Comparison of ENCODE assay signal across 8 cellular contexts in genomic region chr3:62201438-62202035, GRCh38.
DNase-seq lines count a peak whose midpoint lies in the region; ATAC-seq and TF ChIP-seq lines count a peak whose summit lies in the region.

No MANE protein-coding gene starts in this region.

- H3K27ac ChIP-seq in cardiac muscle cell, result no peak overlapping the region
- H3K27ac ChIP-seq in right lobe of liver, result no peak overlapping the region

- ATAC-seq in left cardiac atrium, result no peak
- ATAC-seq in right lobe of liver, result peak; percentile 60 to 71 (median 67)
- ATAC-seq in GM21381 (IDR thresholded peaks at IDR 0.05; ENCODE audit: unreplicated experiment), result no peak
- ATAC-seq in HG03457 (IDR thresholded peaks at IDR 0.05; ENCODE audit: unreplicated experiment), result no peak

- WGBS in right lobe of liver (ENCODE audit: insufficient coverage, low coverage, low lambda C conversion rate, missing lambda C conversion rate), result 36% methylated on average over 6 of the region's 6 CpGs

- H3K4me1 ChIP-seq in cardiac muscle cell (ENCODE audit: low read depth), result no peaks in the 10 kb centered on the region
- H3K4me1 ChIP-seq in right lobe of liver, result no peaks in the 10 kb centered on the region

- H3K27me3 ChIP-seq in cardiac muscle cell (no peaks in the 10 kb centered on the region), right lobe of liver (no peaks in the 10 kb centered on the region)

- no peak overlapping the region for H3K4me3 ChIP-seq in cardiac muscle cell
- H3K4me3 ChIP-seq in right lobe of liver, result no peak overlapping the region

- H3K9me3 ChIP-seq in cardiac muscle cell (ENCODE audit: low read depth) (no peaks in the 10 kb centered on the region), right lobe of liver (no peaks in the 10 kb centered on the region)

- peak; percentile 60 for TF ChIP-seq CTCF in cardiac muscle cell (IDR thresholded peaks at IDR 0.05; ENCODE audit: low read depth, low read length)
- peak; percentile 51 to 68 (median 64) for TF ChIP-seq CTCF in right lobe of liver (IDR thresholded peaks at IDR 0.05)

- DNase-seq in cardiac muscle cell (ENCODE audit: low read depth in 1 of 2, low spot score in 1 of 2), result peak; percentile 46 to 54
- no peak for DNase-seq in left cardiac atrium
- DNase-seq in NCI-H2227 (lab: John Stamatoyannopoulos, UW; ENCODE audit: unreplicated experiment), result peak; percentile 45
- DNase-seq in T47D (ENCODE audit: low read depth in 1 of 2, low spot score in 1 of 2), result peak; percentile 16 to 40
- no peak for DNase-seq in right lobe of liver
- DNase-seq in stimulated activated CD8-positive, alpha-beta memory T cell treated with anti-CD3 and anti-CD28 coated beads, Interleukin-4, amount 100 ng/mL, for 48 hours, result no peak

- H3K36me3 ChIP-seq in cardiac muscle cell, result no peaks in the 10 kb centered on the region
- no peaks in the 10 kb centered on the region for H3K36me3 ChIP-seq in right lobe of liver

- intact Hi-C loops in left cardiac atrium (cut with DNase I) (loop anchor here (5.0 to 10.0 kb wide), 2 partner anchors 111 to 113 kb away; no protein-coding TSS in a partner anchor), right lobe of liver (cut with DNase I) (no loop called here)

- in situ Hi-C loops in T47D (cut with HindIII; ENCODE audit: low pct_unique_long_range_greater_than_20kb, low sequenced_read_pairs), result no loop called here

- no peak for TF ChIP-seq POLR2A in right lobe of liver (IDR thresholded peaks at IDR 0.05)

Comparison
In these comparisons a context has a peak if more than half of its experiments do, and no peak if none do; other contexts are left out.
1. DNase-seq: peak in cardiac muscle cell (2 of 2), NCI-H2227 (single experiment) and T47D (2 of 2); none in left cardiac atrium (single experiment), right lobe of liver (0 of 3) and stimulated activated CD8-positive, alpha-beta memory T cell treated with anti-CD3 and anti-CD28 coated beads, Interleukin-4, amount 100 ng/mL, for 48 hours (single experiment).
2. ATAC-seq: peak in right lobe of liver (4 of 4); none in left cardiac atrium (0 of 2), GM21381 (single experiment) and HG03457 (single experiment).
3. intact Hi-C loops: an anchor here in left cardiac atrium (5.0 to 10.0 kb wide); none called in right lobe of liver.